ENCODE assay signal across 7 cellular contexts in genomic region chrX:119758682-119759332, GRCh38. TPM values are rescaled to one million over a fixed set of nuclear protein-coding genes. Genes with fewer than 3 reads are reported as not detected.
A peak's percentile ranks its signal among the peaks of the same experiment; 100 is the strongest.
DNase-seq lines count a peak whose midpoint lies in the region; TF ChIP-seq lines count a peak whose summit lies in the region.

No MANE protein-coding gene starts in this region.

- WGBS in mesendoderm (ENCODE audit: extremely low coverage, insufficient coverage, low lambda C conversion rate), result no CpG with 5 or more reads among the region's 71 CpGs
- 39% methylated on average over 27 of the region's 71 CpGs; no CpG with 5 or more reads in 1 of the 2 donors for WGBS in transverse colon (ENCODE audit: low coverage in 1 of 2), 2 donors

- no peak overlapping the region for H3K18ac ChIP-seq in mesendoderm (ENCODE audit: low read length)

- peak overlapping the region; percentile 59 to 63 for H3K9ac ChIP-seq in colonic mucosa (ENCODE audit: low read depth in 2 of 2, low read length in 2 of 2)
- peak overlapping the region; percentile 53 for H3K9ac ChIP-seq in mesendoderm (ENCODE audit: low read length)

- TF ChIP-seq POLR2A in transverse colon (IDR thresholded peaks at IDR 0.05), result no peak

- H2BK120ac ChIP-seq in mesendoderm (ENCODE audit: low read depth, low read length), result no peak overlapping the region

- H3K79me1 ChIP-seq in mesendoderm (ENCODE audit: low read length), result no peaks in the 10 kb centered on the region

- no peak overlapping the region for H2BK15ac ChIP-seq in mesendoderm (replicated peaks; ENCODE audit: low read depth)

- H4K8ac ChIP-seq in mesendoderm (ENCODE audit: low read depth, low read length), result no peak overlapping the region

- H3K4me3 ChIP-seq in HAP-1 (peak overlapping the region; percentile 46), colonic mucosa (peak overlapping the region; percentile 52), mesendoderm (ENCODE audit: low read length) (peak overlapping the region; percentile 17), transverse colon (peak overlapping the region; percentile 7 to 66 (median 46))

- H2AK5ac ChIP-seq in mesendoderm (ENCODE audit: low read length), result no peak overlapping the region

- H3K36me3 ChIP-seq in HAP-1 (replicated peaks) (no peaks in the 10 kb centered on the region), colonic mucosa (no peaks in the 10 kb centered on the region), mesendoderm (ENCODE audit: control insufficient read depth, insufficient read depth, low read length) (no peaks in the 10 kb centered on the region), transverse colon (no peaks in the 10 kb centered on the region)

- H3K23ac ChIP-seq in mesendoderm (ENCODE audit: low read length), result no peak overlapping the region

- in situ Hi-C loops in HAP-1 (cut with MboI; ENCODE audit: low sequenced_read_pairs), result no loop called here
- in situ Hi-C loops in transverse colon (cut with MboI; ENCODE audit: low pct_ligation_motif_present in 1 of 4, low pct_unique_long_range_greater_than_20kb in 1 of 4, low sequenced_read_pairs in 3 of 4), result no loop called here

- no peaks in the 10 kb centered on the region for H3K79me2 ChIP-seq in mesendoderm (ENCODE audit: control insufficient read depth, insufficient read depth, low read length)

- H3K4me1 ChIP-seq in HAP-1 (no peaks in the 10 kb centered on the region; the same call in 1 of the 2 replicates), colonic mucosa (no peaks in the 10 kb centered on the region), mesendoderm (ENCODE audit: control insufficient read depth, low read depth, low read length) (no peaks in the 10 kb centered on the region), transverse colon (peaks cover 0 to 25% (median 5%) of the 10 kb centered on the region in 4 donors)

- H4K5ac ChIP-seq in mesendoderm (ENCODE audit: low read length), result no peak overlapping the region

- no peaks in the 10 kb centered on the region; the same call in 1 of the 2 replicates for H3K9me3 ChIP-seq in HAP-1
- H3K9me3 ChIP-seq in colonic mucosa, result no peaks in the 10 kb centered on the region
- no peaks in the 10 kb centered on the region for H3K9me3 ChIP-seq in transverse colon

- TF ChIP-seq CTCF in colonic mucosa (IDR thresholded peaks at IDR 0.05) (no peak), transverse colon (IDR thresholded peaks at IDR 0.05) (no peak)

- no peaks in the 10 kb centered on the region for H3K27me3 ChIP-seq in HAP-1 (ENCODE audit: low read depth)
- no peaks in the 10 kb centered on the region for H3K27me3 ChIP-seq in colonic mucosa
- peaks cover 3% of the 10 kb centered on the region for H3K27me3 ChIP-seq in mesendoderm (ENCODE audit: insufficient read depth, low read length, poor library complexity)
- no peaks in the 10 kb centered on the region for H3K27me3 ChIP-seq in transverse colon

- peak overlapping the region; percentile 81 for H3K56ac ChIP-seq in mesendoderm (ENCODE audit: low read length)

- H2BK5ac ChIP-seq in mesendoderm (ENCODE audit: low read length), result no peak overlapping the region

- peak in 1 of 2 experiments; percentile 72 for DNase-seq in HAP-1 (ENCODE audit: low spot score in 2 of 2)
- peak in 4 of 5 experiments; percentile 17 to 42 (median 23) for DNase-seq in T-helper 2 cell
- DNase-seq in colonic mucosa, result no peak
- peak; percentile 22 for DNase-seq in mesendoderm
- DNase-seq in transverse colon, result peak; percentile 65
- no peak for DNase-seq in NCI-H187 (lab: John Stamatoyannopoulos, UW)
- no peak for DNase-seq in GM19240 (ENCODE audit: insufficient read length, low spot score)

- H3K27ac ChIP-seq in colonic mucosa (peak overlapping the region; percentile 88), mesendoderm (ENCODE audit: low read depth, low read length) (no peak overlapping the region), transverse colon (peak overlapping the region; percentile 80 to 91 (median 87))

- no peak for TF ChIP-seq EP300 in transverse colon (IDR thresholded peaks at IDR 0.05; ENCODE audit: low read depth)

- H3K4me2 ChIP-seq in mesendoderm (ENCODE audit: low read length), result peak overlapping the region; percentile 50

- intact Hi-C loops in colonic mucosa (cut with DNase I) (no loop called here), transverse colon (cut with DNase I; ENCODE audit: low total_unique reads) (no loop called here)

- no peak overlapping the region for H3K4ac ChIP-seq in mesendoderm (ENCODE audit: low read depth, low read length)

RNA-seq across cellular contexts. Expression of gene SOWAHD, which starts 0.4 kb away (rescaled TPM):
- 1 to 10 TPM; 3.2 to 4.9 TPM for total RNA-seq in colonic mucosa
- polyA plus RNA-seq in mesendoderm (2013, experiment 1 of 2), result 0.28 TPM
- 0.20 TPM for polyA plus RNA-seq in mesendoderm (2013, experiment 2 of 2)
- total RNA-seq in transverse colon, result 1 to 10 TPM in 1 of 4 donors, under 1 TPM in 1, not detected in 2; 0.64 to 1.5 TPM

RNA-seq across cellular contexts. Expression of gene RPL39, which starts 32.6 kb away (rescaled TPM):
- total RNA-seq in colonic mucosa, result 1,000 to 10,000 TPM; 1,267 to 1,593 TPM
- polyA plus RNA-seq in mesendoderm (2013, experiment 1 of 2), result 6,113 TPM
- polyA plus RNA-seq in mesendoderm (2013, experiment 2 of 2), result 6,038 TPM
- total RNA-seq in transverse colon, result 1,000 to 10,000 TPM in 2 of 4 donors, 100 to 1,000 TPM in 2; 246 to 2,878 (median 1,753) TPM

Comparison
In these comparisons a context has a peak if more than half of its experiments do, and no peak if none do; other contexts are left out.
1. DNase-seq: peak in T-helper 2 cell (4 of 5), mesendoderm (single experiment) and transverse colon (single experiment); none in colonic mucosa (single experiment), NCI-H187 (0 of 2) and GM19240 (single experiment).
2. Peak in every context shown above with its lines, with median percentiles within 50 percentile points of each other: H3K4me3 ChIP-seq.